In the genomic region with DNA sequence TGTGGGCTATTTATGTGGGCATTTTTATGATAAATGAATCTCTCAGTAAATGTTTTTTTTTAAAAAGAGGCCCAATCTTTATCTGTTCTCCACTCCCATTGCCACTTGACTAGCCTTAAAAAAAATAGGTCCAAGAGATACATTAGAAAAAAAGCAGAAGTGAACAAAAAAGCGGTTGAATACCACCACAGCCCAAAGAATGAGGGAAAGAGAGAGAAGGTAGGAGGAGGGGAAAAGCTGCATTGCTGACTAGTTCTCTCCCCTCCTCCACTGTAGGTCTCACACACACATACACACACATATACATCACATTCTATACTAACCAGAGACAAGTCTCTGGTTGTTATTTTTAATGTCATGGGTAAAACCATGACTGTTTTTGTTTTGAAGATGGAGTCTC, we compare ENCODE assay signal across 12 cellular contexts.
DNase-seq lines count a peak whose midpoint lies in the region; ATAC-seq and TF ChIP-seq lines count a peak whose summit lies in the region.
"Had no signal": no experiment of that assay in that cellular context is flagged by ENCODE, and none has a peak within 500 bp of the region (broad histone marks: within the 10 kb centered on the region; RNA-seq: fewer than 3 reads in every experiment).

No MANE protein-coding gene starts in this region.

- H3K36me3 Mint-ChIP-seq in memory B cell: peaks cover 12% of the 10 kb centered on the region
- H3K36me3 Mint-ChIP-seq in T-helper 2 cell treated with Interferon-gamma antibody and Interleukin-4, amounts not matched to agents 5 μg/mL and 100 μg/mL, for 36 hours (ENCODE audit: low read depth): peaks cover 38% of the 10 kb centered on the region
- H3K36me3 Mint-ChIP-seq: activated naive CD8-positive, alpha-beta T cell had no signal

- DNase-seq in NB4 (ENCODE audit: low read depth) (peak; percentile 85), memory B cell (ENCODE audit: low spot score in 2 of 2) (peak in 1 of 2 donors; percentile 3), BE2C (no peak), SHP77 (lab: John Stamatoyannopoulos, UW) (no peak)
- no peak for DNase-seq in T-helper 2 cell treated with Interferon-gamma antibody and Interleukin-4, amounts not matched to agents 5 μg/mL and 100 μg/mL, for 36 hours (ENCODE audit: low spot score)
- DNase-seq: CD8-positive, alpha-beta memory T cell; effector memory CD4-positive, alpha-beta T cell; GM23248 had no signal

- no peak for TF ChIP-seq POLR2A in NB4 (IDR thresholded peaks at IDR 0.05; ENCODE audit: extremely low read depth, insufficient read length)

- no peaks in the 10 kb centered on the region for H3K9me3 Mint-ChIP-seq in memory B cell
- H3K9me3 Mint-ChIP-seq in T-helper 2 cell treated with Interferon-gamma antibody and Interleukin-4, amounts not matched to agents 5 μg/mL and 100 μg/mL, for 36 hours: no peaks in the 10 kb centered on the region
- H3K9me3 Mint-ChIP-seq: CD8-positive, alpha-beta memory T cell had no signal

- H3K27me3 Mint-ChIP-seq in memory B cell: no peaks in the 10 kb centered on the region
- no peaks in the 10 kb centered on the region for H3K27me3 Mint-ChIP-seq in T-helper 2 cell treated with Interferon-gamma antibody and Interleukin-4, amounts not matched to agents 5 μg/mL and 100 μg/mL, for 36 hours (ENCODE audit: low read depth)
- H3K27me3 Mint-ChIP-seq: activated naive CD8-positive, alpha-beta T cell; CD8-positive, alpha-beta memory T cell had no signal

- ATAC-seq in GM18868 (IDR thresholded peaks at IDR 0.05; ENCODE audit: unreplicated experiment) (peak; percentile 63), HG02884 (IDR thresholded peaks at IDR 0.05; ENCODE audit: unreplicated experiment) (peak; percentile 41), memory B cell (ENCODE audit: low read depth) (peak; percentile 82), HG02840 (IDR thresholded peaks at IDR 0.05; ENCODE audit: low FRiP score, unreplicated experiment) (no peak)

- peaks cover 11% of the 10 kb centered on the region for H3K4me1 Mint-ChIP-seq in memory B cell
- H3K4me1 Mint-ChIP-seq in T-helper 2 cell treated with Interferon-gamma antibody and Interleukin-4, amounts not matched to agents 5 μg/mL and 100 μg/mL, for 36 hours (ENCODE audit: low read depth): no peaks in the 10 kb centered on the region
- H3K4me1 Mint-ChIP-seq: CD8-positive, alpha-beta memory T cell had no signal

- peak overlapping the region; percentile 52 for H3K27ac Mint-ChIP-seq in memory B cell
- H3K27ac Mint-ChIP-seq in T-helper 2 cell treated with Interferon-gamma antibody and Interleukin-4, amounts not matched to agents 5 μg/mL and 100 μg/mL, for 36 hours: no peak overlapping the region
- H3K27ac Mint-ChIP-seq: activated naive CD8-positive, alpha-beta T cell had no signal

- no peaks in the 10 kb centered on the region for H3K27me3 ChIP-seq in BE2C

- peak overlapping the region; percentile 2 for H3K4me3 Mint-ChIP-seq in memory B cell
- no peak overlapping the region for H3K4me3 Mint-ChIP-seq in T-helper 2 cell treated with Interferon-gamma antibody and Interleukin-4, amounts not matched to agents 5 μg/mL and 100 μg/mL, for 36 hours
- H3K4me3 Mint-ChIP-seq: activated naive CD8-positive, alpha-beta T cell; CD8-positive, alpha-beta memory T cell had no signal

- peak overlapping the region; percentile 17 for H3K4me3 ChIP-seq in NB4 (ENCODE audit: low read depth, low read length)
- H3K4me3 ChIP-seq in BE2C (ENCODE audit: low read depth, low read length): no peak overlapping the region
- H3K4me3 ChIP-seq: GM23248 had no signal

- TF ChIP-seq CTCF in NB4 (IDR thresholded peaks at IDR 0.05; ENCODE audit: low read depth, low read length): no peak
- TF ChIP-seq CTCF in BE2C (IDR thresholded peaks at IDR 0.05; ENCODE audit: low read depth, low read length): no peak

- no peaks in the 10 kb centered on the region for H3K9me3 ChIP-seq in BE2C

- no peaks in the 10 kb centered on the region for H3K4me1 ChIP-seq in BE2C

- no peaks in the 10 kb centered on the region for H3K36me3 ChIP-seq in BE2C
